Comparison of ENCODE assay signal across 1 cellular context in the genomic region with DNA sequence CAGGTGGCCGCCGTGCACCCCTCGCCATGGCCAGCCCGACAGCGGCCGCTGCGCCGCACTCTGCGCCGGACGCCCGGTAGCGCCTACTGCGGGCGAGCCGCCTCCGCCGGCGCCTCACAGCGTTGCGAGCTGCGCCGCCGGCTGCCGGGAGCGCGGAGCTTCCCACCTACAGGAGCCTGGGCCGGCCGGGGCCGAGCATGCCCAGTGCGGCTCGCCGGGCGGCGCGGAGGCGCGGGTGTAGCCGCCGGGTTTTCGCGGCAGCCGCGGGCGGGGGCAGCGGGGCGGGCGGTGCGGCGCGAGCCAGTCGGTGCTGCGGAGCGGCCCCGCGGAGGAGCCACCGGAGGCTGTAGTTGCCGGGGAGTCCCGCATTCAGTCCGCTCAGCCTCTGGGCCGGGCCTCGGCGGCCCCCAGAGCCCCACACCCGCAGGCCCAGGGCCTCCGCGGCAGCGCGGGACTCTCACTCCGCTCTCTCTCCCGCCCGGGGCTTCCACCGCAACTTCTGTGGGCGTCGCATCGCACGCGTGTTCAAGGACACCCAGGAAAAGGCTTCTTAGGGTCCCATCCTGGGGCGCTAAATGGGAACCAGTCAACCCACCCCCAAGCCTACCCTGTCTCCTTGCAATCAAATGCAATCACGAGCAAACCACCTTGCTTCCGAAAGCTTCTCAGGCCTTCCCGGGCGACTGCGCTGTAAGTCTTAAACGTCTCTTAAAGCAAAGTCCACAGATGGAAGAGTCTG.
TF ChIP-seq lines count a peak whose summit lies in the region.

A gene (minus strand): TSS at position 143 of the 739 bp plus-strand sequence. CDS start 20,518 bp downstream, outside the sequence.

TF ChIP-seq in HepG2, 621 proteins besides CTCF, POLR2A, EP300 and RAD21 (continued from another document and continues in another):
- TF ChIP-seq, protein P1, sequence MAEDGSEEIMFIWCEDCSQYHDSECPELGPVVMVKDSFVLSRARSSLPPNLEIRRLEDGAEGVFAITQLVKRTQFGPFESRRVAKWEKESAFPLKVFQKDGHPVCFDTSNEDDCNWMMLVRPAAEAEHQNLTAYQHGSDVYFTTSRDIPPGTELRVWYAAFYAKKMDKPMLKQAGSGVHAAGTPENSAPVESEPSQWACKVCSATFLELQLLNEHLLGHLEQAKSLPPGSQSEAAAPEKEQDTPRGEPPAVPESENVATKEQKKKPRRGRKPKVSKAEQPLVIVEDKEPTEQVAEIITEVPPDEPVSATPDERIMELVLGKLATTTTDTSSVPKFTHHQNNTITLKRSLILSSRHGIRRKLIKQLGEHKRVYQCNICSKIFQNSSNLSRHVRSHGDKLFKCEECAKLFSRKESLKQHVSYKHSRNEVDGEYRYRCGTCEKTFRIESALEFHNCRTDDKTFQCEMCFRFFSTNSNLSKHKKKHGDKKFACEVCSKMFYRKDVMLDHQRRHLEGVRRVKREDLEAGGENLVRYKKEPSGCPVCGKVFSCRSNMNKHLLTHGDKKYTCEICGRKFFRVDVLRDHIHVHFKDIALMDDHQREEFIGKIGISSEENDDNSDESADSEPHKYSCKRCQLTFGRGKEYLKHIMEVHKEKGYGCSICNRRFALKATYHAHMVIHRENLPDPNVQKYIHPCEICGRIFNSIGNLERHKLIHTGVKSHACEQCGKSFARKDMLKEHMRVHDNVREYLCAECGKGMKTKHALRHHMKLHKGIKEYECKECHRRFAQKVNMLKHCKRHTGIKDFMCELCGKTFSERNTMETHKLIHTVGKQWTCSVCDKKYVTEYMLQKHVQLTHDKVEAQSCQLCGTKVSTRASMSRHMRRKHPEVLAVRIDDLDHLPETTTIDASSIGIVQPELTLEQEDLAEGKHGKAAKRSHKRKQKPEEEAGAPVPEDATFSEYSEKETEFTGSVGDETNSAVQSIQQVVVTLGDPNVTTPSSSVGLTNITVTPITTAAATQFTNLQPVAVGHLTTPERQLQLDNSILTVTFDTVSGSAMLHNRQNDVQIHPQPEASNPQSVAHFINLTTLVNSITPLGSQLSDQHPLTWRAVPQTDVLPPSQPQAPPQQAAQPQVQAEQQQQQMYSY (CRISPR knock-in tag; IDR thresholded peaks at IDR 0.05) = peak; percentile 98
- TF ChIP-seq FOXC1 (CRISPR knock-in tag; IDR thresholded peaks at IDR 0.05; ENCODE audit: borderline replicate concordance) (peak; percentile 88), TOPORS (CRISPR knock-in tag; IDR thresholded peaks at IDR 0.05) (peak; percentile 54; the same call in 1 of the 2 replicates), ZNF557 (CRISPR knock-in tag; IDR thresholded peaks at IDR 0.05) (no peak), ZMYM4 (CRISPR knock-in tag; IDR thresholded peaks at IDR 0.05) (peak; percentile 81), ZNF777 (CRISPR knock-in tag; IDR thresholded peaks at IDR 0.05) (peak; percentile 76), KDM2A (CRISPR knock-in tag; IDR thresholded peaks at IDR 0.05; ENCODE audit: borderline replicate concordance, low read depth) (peak; percentile 45; the same call in 1 of the 2 replicates), MZF1 (CRISPR knock-in tag; IDR thresholded peaks at IDR 0.05; ENCODE audit: borderline replicate concordance) (no peak), SMAD3 (CRISPR knock-in tag; IDR thresholded peaks at IDR 0.05) (no peak), ZBTB42 (CRISPR knock-in tag; IDR thresholded peaks at IDR 0.05) (no peak), POLR2AphosphoS5 (IDR thresholded peaks at IDR 0.05; ENCODE audit: low read depth, low read length) (peak; percentile 33; the same call in 1 of the 2 replicates), SIX4 (CRISPR knock-in tag; IDR thresholded peaks at IDR 0.05) (0 out of 2 replicates have a peak, but pooled peaks have one; percentile 15), PHF8 (CRISPR knock-in tag; IDR thresholded peaks at IDR 0.05) (peak; percentile 67), IKZF4 (CRISPR knock-in tag; IDR thresholded peaks at IDR 0.05; ENCODE audit: borderline replicate concordance, low read depth, not compliant biosample characterization) (no peak), ZNF644 (CRISPR knock-in tag; IDR thresholded peaks at IDR 0.05; ENCODE audit: low read depth) (no peak), ZNF577 (CRISPR knock-in tag; IDR thresholded peaks at IDR 0.05; ENCODE audit: borderline replicate concordance, low read depth) (no peak), RNF2 (conservative IDR thresholded peaks at IDR 0.05; ENCODE audit: low read depth) (0 out of 2 replicates have a peak, but pooled peaks have one; percentile 40), HNRNPH1 (optimal IDR thresholded peaks at IDR 0.05; ENCODE audit: low read depth, low read length) (no peak), FOXA3 (CRISPR knock-in tag; IDR thresholded peaks at IDR 0.05) (0 out of 2 replicates have a peak, but pooled peaks have one; percentile 9), ZNF33B (CRISPR knock-in tag; IDR thresholded peaks at IDR 0.05) (no peak), ZNF563 (CRISPR knock-in tag; IDR thresholded peaks at IDR 0.05) (peak; percentile 44; the same call in 1 of the 2 replicates), ZFX (CRISPR knock-in tag; IDR thresholded peaks at IDR 0.05; ENCODE audit: low read depth) (peak; percentile 68), RBFOX2 (IDR thresholded peaks at IDR 0.05; ENCODE audit: low read depth, low read length) (peak; percentile 68)
- TF ChIP-seq, protein P2, sequence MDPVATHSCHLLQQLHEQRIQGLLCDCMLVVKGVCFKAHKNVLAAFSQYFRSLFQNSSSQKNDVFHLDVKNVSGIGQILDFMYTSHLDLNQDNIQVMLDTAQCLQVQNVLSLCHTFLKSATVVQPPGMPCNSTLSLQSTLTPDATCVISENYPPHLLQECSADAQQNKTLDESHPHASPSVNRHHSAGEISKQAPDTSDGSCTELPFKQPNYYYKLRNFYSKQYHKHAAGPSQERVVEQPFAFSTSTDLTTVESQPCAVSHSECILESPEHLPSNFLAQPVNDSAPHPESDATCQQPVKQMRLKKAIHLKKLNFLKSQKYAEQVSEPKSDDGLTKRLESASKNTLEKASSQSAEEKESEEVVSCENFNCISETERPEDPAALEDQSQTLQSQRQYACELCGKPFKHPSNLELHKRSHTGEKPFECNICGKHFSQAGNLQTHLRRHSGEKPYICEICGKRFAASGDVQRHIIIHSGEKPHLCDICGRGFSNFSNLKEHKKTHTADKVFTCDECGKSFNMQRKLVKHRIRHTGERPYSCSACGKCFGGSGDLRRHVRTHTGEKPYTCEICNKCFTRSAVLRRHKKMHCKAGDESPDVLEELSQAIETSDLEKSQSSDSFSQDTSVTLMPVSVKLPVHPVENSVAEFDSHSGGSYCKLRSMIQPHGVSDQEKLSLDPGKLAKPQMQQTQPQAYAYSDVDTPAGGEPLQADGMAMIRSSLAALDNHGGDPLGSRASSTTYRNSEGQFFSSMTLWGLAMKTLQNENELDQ (CRISPR knock-in tag; IDR thresholded peaks at IDR 0.05; ENCODE audit: borderline replicate concordance) = no peak
- TF ChIP-seq, protein P3, sequence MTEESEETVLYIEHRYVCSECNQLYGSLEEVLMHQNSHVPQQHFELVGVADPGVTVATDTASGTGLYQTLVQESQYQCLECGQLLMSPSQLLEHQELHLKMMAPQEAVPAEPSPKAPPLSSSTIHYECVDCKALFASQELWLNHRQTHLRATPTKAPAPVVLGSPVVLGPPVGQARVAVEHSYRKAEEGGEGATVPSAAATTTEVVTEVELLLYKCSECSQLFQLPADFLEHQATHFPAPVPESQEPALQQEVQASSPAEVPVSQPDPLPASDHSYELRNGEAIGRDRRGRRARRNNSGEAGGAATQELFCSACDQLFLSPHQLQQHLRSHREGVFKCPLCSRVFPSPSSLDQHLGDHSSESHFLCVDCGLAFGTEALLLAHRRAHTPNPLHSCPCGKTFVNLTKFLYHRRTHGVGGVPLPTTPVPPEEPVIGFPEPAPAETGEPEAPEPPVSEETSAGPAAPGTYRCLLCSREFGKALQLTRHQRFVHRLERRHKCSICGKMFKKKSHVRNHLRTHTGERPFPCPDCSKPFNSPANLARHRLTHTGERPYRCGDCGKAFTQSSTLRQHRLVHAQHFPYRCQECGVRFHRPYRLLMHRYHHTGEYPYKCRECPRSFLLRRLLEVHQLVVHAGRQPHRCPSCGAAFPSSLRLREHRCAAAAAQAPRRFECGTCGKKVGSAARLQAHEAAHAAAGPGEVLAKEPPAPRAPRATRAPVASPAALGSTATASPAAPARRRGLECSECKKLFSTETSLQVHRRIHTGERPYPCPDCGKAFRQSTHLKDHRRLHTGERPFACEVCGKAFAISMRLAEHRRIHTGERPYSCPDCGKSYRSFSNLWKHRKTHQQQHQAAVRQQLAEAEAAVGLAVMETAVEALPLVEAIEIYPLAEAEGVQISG (CRISPR knock-in tag; IDR thresholded peaks at IDR 0.05) = peak; percentile 65; the same call in 1 of the 2 replicates
- TF ChIP-seq, protein P4, sequence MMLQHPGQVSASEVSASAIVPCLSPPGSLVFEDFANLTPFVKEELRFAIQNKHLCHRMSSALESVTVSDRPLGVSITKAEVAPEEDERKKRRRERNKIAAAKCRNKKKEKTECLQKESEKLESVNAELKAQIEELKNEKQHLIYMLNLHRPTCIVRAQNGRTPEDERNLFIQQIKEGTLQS (CRISPR knock-in tag; IDR thresholded peaks at IDR 0.05) = 0 out of 2 replicates have a peak, but pooled peaks have one; percentile 14
- TF ChIP-seq, protein P5, sequence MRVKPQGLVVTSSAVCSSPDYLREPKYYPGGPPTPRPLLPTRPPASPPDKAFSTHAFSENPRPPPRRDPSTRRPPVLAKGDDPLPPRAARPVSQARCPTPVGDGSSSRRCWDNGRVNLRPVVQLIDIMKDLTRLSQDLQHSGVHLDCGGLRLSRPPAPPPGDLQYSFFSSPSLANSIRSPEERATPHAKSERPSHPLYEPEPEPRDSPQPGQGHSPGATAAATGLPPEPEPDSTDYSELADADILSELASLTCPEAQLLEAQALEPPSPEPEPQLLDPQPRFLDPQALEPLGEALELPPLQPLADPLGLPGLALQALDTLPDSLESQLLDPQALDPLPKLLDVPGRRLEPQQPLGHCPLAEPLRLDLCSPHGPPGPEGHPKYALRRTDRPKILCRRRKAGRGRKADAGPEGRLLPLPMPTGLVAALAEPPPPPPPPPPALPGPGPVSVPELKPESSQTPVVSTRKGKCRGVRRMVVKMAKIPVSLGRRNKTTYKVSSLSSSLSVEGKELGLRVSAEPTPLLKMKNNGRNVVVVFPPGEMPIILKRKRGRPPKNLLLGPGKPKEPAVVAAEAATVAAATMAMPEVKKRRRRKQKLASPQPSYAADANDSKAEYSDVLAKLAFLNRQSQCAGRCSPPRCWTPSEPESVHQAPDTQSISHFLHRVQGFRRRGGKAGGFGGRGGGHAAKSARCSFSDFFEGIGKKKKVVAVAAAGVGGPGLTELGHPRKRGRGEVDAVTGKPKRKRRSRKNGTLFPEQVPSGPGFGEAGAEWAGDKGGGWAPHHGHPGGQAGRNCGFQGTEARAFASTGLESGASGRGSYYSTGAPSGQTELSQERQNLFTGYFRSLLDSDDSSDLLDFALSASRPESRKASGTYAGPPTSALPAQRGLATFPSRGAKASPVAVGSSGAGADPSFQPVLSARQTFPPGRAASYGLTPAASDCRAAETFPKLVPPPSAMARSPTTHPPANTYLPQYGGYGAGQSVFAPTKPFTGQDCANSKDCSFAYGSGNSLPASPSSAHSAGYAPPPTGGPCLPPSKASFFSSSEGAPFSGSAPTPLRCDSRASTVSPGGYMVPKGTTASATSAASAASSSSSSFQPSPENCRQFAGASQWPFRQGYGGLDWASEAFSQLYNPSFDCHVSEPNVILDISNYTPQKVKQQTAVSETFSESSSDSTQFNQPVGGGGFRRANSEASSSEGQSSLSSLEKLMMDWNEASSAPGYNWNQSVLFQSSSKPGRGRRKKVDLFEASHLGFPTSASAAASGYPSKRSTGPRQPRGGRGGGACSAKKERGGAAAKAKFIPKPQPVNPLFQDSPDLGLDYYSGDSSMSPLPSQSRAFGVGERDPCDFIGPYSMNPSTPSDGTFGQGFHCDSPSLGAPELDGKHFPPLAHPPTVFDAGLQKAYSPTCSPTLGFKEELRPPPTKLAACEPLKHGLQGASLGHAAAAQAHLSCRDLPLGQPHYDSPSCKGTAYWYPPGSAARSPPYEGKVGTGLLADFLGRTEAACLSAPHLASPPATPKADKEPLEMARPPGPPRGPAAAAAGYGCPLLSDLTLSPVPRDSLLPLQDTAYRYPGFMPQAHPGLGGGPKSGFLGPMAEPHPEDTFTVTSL (CRISPR knock-in tag; IDR thresholded peaks at IDR 0.05; ENCODE audit: borderline replicate concordance) = no peak
- TF ChIP-seq, protein P6, sequence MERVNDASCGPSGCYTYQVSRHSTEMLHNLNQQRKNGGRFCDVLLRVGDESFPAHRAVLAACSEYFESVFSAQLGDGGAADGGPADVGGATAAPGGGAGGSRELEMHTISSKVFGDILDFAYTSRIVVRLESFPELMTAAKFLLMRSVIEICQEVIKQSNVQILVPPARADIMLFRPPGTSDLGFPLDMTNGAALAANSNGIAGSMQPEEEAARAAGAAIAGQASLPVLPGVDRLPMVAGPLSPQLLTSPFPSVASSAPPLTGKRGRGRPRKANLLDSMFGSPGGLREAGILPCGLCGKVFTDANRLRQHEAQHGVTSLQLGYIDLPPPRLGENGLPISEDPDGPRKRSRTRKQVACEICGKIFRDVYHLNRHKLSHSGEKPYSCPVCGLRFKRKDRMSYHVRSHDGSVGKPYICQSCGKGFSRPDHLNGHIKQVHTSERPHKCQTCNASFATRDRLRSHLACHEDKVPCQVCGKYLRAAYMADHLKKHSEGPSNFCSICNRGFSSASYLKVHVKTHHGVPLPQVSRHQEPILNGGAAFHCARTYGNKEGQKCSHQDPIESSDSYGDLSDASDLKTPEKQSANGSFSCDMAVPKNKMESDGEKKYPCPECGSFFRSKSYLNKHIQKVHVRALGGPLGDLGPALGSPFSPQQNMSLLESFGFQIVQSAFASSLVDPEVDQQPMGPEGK (CRISPR knock-in tag; IDR thresholded peaks at IDR 0.05) = peak; percentile 29; the same call in 1 of the 2 replicates
- TF ChIP-seq, protein P7, sequence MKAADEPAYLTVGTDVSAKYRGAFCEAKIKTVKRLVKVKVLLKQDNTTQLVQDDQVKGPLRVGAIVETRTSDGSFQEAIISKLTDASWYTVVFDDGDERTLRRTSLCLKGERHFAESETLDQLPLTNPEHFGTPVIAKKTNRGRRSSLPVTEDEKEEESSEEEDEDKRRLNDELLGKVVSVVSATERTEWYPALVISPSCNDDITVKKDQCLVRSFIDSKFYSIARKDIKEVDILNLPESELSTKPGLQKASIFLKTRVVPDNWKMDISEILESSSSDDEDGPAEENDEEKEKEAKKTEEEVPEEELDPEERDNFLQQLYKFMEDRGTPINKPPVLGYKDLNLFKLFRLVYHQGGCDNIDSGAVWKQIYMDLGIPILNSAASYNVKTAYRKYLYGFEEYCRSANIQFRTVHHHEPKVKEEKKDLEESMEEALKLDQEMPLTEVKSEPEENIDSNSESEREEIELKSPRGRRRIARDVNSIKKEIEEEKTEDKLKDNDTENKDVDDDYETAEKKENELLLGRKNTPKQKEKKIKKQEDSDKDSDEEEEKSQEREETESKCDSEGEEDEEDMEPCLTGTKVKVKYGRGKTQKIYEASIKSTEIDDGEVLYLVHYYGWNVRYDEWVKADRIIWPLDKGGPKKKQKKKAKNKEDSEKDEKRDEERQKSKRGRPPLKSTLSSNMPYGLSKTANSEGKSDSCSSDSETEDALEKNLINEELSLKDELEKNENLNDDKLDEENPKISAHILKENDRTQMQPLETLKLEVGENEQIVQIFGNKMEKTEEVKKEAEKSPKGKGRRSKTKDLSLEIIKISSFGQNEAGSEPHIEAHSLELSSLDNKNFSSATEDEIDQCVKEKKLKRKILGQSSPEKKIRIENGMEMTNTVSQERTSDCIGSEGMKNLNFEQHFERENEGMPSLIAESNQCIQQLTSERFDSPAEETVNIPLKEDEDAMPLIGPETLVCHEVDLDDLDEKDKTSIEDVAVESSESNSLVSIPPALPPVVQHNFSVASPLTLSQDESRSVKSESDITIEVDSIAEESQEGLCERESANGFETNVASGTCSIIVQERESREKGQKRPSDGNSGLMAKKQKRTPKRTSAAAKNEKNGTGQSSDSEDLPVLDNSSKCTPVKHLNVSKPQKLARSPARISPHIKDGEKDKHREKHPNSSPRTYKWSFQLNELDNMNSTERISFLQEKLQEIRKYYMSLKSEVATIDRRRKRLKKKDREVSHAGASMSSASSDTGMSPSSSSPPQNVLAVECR (CRISPR knock-in tag; IDR thresholded peaks at IDR 0.05; ENCODE audit: borderline replicate concordance) = peak; percentile 41; the same call in 1 of the 2 replicates
